1 cellular context compared by ENCODE assay signal in the genomic region with DNA sequence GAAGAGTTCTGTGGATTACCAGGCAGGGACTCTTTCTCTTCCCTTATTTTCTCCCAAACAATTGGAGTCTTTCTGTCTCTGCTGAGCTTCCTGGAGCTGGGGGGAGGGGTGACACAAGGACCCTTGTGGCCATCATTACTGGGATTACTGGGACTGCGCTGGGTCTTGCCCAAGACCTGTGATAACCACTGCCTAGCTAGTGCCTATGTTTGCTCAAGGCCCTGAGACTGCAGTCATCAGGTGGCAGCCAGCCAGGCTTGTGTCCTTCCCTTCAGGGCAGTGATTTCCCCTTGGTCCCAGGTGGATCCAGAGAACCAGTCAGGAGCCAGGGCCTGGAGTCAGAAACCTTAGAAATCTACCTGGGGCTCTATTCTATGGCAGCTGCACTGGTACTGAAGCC.
TF ChIP-seq lines count a peak whose summit lies in the region.

No MANE protein-coding gene starts in this region.

TF ChIP-seq in HepG2, 621 proteins besides CTCF, POLR2A, EP300 and RAD21 (continued from another document):
- TF ChIP-seq, protein P1, sequence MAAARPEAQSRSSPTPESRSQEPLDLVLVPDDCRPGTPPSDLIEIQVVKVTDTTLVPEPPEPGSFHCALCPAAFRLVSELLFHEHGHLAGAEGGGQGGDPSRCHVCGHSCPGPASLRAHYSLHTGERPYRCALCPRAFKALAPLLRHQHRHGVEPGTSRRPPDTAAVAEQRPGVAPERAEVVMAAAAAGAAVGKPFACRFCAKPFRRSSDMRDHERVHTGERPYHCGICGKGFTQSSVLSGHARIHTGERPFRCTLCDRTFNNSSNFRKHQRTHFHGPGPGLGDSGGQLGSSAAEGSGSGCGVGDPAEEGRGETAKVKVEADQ (CRISPR knock-in tag; IDR thresholded peaks at IDR 0.05; ENCODE audit: borderline replicate concordance) = no peak
- TF ChIP-seq ZFX (CRISPR knock-in tag; IDR thresholded peaks at IDR 0.05; ENCODE audit: low read depth) (peak; percentile 18; the same call in 1 of the 2 replicates), FOXA1 (IDR thresholded peaks at IDR 0.05) (no peak), FOXA1 (CRISPR knock-in tag; IDR thresholded peaks at IDR 0.05) (0 out of 2 replicates have a peak, but pooled peaks have one; percentile 24), ZNF850 (CRISPR knock-in tag; conservative IDR thresholded peaks at IDR 0.05) (no peak), ZMYM4 (CRISPR knock-in tag; IDR thresholded peaks at IDR 0.05) (peak; percentile 65), ZNF350 (CRISPR knock-in tag; IDR thresholded peaks at IDR 0.05; ENCODE audit: borderline replicate concordance, low read depth) (no peak), MTF1 (CRISPR knock-in tag; IDR thresholded peaks at IDR 0.05) (no peak)
- TF ChIP-seq, protein P2, sequence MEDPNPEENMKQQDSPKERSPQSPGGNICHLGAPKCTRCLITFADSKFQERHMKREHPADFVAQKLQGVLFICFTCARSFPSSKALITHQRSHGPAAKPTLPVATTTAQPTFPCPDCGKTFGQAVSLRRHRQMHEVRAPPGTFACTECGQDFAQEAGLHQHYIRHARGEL (CRISPR knock-in tag; IDR thresholded peaks at IDR 0.05) = no peak
- TF ChIP-seq, protein P3, sequence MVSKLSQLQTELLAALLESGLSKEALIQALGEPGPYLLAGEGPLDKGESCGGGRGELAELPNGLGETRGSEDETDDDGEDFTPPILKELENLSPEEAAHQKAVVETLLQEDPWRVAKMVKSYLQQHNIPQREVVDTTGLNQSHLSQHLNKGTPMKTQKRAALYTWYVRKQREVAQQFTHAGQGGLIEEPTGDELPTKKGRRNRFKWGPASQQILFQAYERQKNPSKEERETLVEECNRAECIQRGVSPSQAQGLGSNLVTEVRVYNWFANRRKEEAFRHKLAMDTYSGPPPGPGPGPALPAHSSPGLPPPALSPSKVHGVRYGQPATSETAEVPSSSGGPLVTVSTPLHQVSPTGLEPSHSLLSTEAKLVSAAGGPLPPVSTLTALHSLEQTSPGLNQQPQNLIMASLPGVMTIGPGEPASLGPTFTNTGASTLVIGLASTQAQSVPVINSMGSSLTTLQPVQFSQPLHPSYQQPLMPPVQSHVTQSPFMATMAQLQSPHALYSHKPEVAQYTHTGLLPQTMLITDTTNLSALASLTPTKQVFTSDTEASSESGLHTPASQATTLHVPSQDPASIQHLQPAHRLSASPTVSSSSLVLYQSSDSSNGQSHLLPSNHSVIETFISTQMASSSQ (IDR thresholded peaks at IDR 0.05; ENCODE audit: low read depth) = no peak
- TF ChIP-seq, protein P3 (CRISPR knock-in tag; IDR thresholded peaks at IDR 0.05; ENCODE audit: borderline replicate concordance) = peak; percentile 24; the same call in 1 of the 2 replicates
- TF ChIP-seq, protein P4, sequence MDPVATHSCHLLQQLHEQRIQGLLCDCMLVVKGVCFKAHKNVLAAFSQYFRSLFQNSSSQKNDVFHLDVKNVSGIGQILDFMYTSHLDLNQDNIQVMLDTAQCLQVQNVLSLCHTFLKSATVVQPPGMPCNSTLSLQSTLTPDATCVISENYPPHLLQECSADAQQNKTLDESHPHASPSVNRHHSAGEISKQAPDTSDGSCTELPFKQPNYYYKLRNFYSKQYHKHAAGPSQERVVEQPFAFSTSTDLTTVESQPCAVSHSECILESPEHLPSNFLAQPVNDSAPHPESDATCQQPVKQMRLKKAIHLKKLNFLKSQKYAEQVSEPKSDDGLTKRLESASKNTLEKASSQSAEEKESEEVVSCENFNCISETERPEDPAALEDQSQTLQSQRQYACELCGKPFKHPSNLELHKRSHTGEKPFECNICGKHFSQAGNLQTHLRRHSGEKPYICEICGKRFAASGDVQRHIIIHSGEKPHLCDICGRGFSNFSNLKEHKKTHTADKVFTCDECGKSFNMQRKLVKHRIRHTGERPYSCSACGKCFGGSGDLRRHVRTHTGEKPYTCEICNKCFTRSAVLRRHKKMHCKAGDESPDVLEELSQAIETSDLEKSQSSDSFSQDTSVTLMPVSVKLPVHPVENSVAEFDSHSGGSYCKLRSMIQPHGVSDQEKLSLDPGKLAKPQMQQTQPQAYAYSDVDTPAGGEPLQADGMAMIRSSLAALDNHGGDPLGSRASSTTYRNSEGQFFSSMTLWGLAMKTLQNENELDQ (CRISPR knock-in tag; IDR thresholded peaks at IDR 0.05; ENCODE audit: borderline replicate concordance) = no peak
TF ChIP-seq in HepG2: peak in this region for 10.
